Comparison of ENCODE assay signal across 8 cellular contexts in the genomic region with DNA sequence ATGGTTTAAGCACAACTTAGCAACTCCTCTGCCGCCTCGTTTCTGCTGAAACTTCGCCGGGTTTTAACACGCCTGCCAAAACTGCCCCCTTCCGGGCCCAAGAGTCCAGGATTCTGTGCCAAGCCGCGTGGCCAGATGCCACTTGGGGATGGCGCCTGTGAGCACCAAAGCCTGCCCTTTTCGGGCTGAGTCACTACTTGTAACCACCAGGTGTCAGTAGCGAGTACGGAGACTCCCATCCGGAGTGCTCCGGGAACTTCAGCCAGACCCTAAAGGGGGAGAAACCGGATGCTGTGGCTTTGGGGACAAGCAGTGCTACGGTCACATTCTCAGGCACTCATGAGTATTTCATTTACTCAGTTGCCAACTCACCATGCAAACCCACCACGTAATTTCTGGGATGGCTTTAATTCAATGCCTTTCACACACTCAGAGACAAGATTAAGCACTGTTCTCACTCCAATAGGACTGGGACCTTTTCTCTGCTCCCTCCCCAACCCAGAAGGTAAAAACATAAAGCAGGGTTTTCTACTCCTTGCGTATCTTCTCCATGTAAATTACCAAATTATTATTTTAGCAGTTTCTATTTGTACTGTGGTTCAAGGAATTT. TPM values are rescaled to one million over a fixed set of nuclear protein-coding genes. Genes with fewer than 3 reads are reported as not detected.
DNase-seq lines count a peak whose midpoint lies in the region; ATAC-seq and TF ChIP-seq lines count a peak whose summit lies in the region.

No MANE protein-coding gene starts in this region.

- peak overlapping the region in 1 of 2 donors; percentile 41 for H3K27ac ChIP-seq in left lung

- TF ChIP-seq CTCF in choroid plexus epithelial cell (conservative IDR thresholded peaks at IDR 0.05; ENCODE audit: low read depth, low read length) (peak; percentile 94), left lung (IDR thresholded peaks at IDR 0.05) (peak; percentile 90 to 91)

- H3K9me3 ChIP-seq in left lung = no peaks in the 10 kb centered on the region

- peak; percentile 79 for ATAC-seq in HG02678 (IDR thresholded peaks at IDR 0.05; ENCODE audit: unreplicated experiment)
- peak; percentile 67 for ATAC-seq in left lung

- H3K4me3 ChIP-seq in choroid plexus epithelial cell (ENCODE audit: low read depth, low read length) (no peak overlapping the region), left lung (peak overlapping the region in 1 of 2 donors; percentile 16)

- H3K36me3 ChIP-seq in left lung = peaks cover 0 to 53% of the 10 kb centered on the region in 2 donors

- peaks cover 0 to 39% of the 10 kb centered on the region in 2 donors for H3K27me3 ChIP-seq in left lung

- DNase-seq in NCI-H2029 (lab: John Stamatoyannopoulos, UW) (peak; percentile 41), NCI-H2029 treated with DMSO at 0.1 percent for 48 hours (lab: John Stamatoyannopoulos, UW) (no peak), NCI-H1105 treated with DMSO at 0.1 percent for 48 hours (lab: John Stamatoyannopoulos, UW) (peak; percentile 85), choroid plexus epithelial cell (ENCODE audit: low read depth) (peak; percentile 70), left lung (peak; percentile 80 to 85)
- DNase-seq in activated CD4-positive, CD25-positive, alpha-beta regulatory T cell treated with anti-CD3 and anti-CD28 coated beads, Interleukin-2, amount 50 U/mL, for 72 hours = peak; percentile 52
- peak; percentile 37 to 39 for DNase-seq in stimulated activated CD4-positive, alpha-beta T cell treated with anti-CD3 and anti-CD28 coated beads, Interleukin-4, amount 100 ng/mL, for 4 hours

- intact Hi-C loops in left lung (cut with DNase I) = no loop called here

- peaks cover 4 to 63% of the 10 kb centered on the region in 2 donors for H3K4me1 ChIP-seq in left lung

RNA-seq across cellular contexts. Expression of gene PMP22, which starts 7.7 kb away (rescaled TPM):
- 100 to 1,000 TPM; 109 to 165 TPM for total RNA-seq in left lung
